18 cellular contexts compared by ENCODE assay signal in the genomic region with DNA sequence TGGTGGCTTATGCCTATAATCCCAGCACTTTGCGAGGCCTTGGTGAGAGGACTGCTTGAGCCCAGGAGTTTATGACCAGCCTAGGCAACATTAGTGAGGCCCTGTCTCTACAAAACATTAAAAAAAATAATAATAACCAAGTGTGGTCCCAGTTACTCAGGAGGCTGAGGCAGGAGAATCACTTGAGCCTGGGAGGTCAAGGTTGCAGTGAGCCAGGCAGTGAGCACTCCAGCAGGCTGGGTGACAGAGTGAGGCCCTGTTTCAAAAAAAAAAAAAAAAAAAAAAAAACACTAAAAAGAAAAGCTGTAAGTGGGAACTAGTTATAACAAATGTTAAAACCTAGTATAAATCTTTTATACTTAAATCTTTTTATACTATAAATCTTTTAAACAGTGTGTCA.
DNase-seq lines count a peak whose midpoint lies in the region; ATAC-seq and TF ChIP-seq lines count a peak whose summit lies in the region.
"Had no signal": no experiment of that assay in that cellular context is flagged by ENCODE, and none has a peak within 500 bp of the region (broad histone marks: within the 10 kb centered on the region; RNA-seq: fewer than 3 reads in every experiment).

No MANE protein-coding gene starts in this region.

- H3K36me3 ChIP-seq in Loucy (ENCODE audit: insufficient read depth, low read length): no peaks in the 10 kb centered on the region
- H3K36me3 ChIP-seq: esophagus muscularis mucosa, left lung, thoracic aorta had no signal

- TF ChIP-seq CTCF in Loucy (conservative IDR thresholded peaks at IDR 0.05; ENCODE audit: low read length) (no peak), endothelial cell (IDR thresholded peaks at IDR 0.05; ENCODE audit: unreplicated experiment) (no peak)

- H3K27ac Mint-ChIP-seq in stimulated activated naive CD8-positive, alpha-beta T cell treated with anti-CD3 and anti-CD28 coated beads, Interleukin-15, Interleukin-2, amounts not matched to agents 100 ng/mL and 50 ng/mL, for 24 hours: peak overlapping the region; percentile 21
- peak overlapping the region; percentile 35 for H3K27ac Mint-ChIP-seq in activated naive CD8-positive, alpha-beta T cell
- no peak overlapping the region for H3K27ac Mint-ChIP-seq in endothelial cell (ENCODE audit: unreplicated experiment)

- no peaks in the 10 kb centered on the region for H3K27me3 ChIP-seq in Loucy (ENCODE audit: insufficient read depth, low read length, poor library complexity, severe bottlenecking)
- H3K27me3 ChIP-seq: esophagus muscularis mucosa, left lung had no signal

- no peaks in the 10 kb centered on the region for H3K9me3 Mint-ChIP-seq in stimulated activated naive CD8-positive, alpha-beta T cell treated with anti-CD3 and anti-CD28 coated beads, Interleukin-15, Interleukin-2, amounts not matched to agents 100 ng/mL and 50 ng/mL, for 24 hours
- H3K9me3 Mint-ChIP-seq in activated naive CD8-positive, alpha-beta T cell (ENCODE audit: low read depth): no peaks in the 10 kb centered on the region
- H3K9me3 Mint-ChIP-seq in endothelial cell (ENCODE audit: unreplicated experiment): no peaks in the 10 kb centered on the region

- H3K79me2 ChIP-seq in Loucy (ENCODE audit: insufficient read depth, low read length): peaks cover 12% of the 10 kb centered on the region; the same call in 1 of the 2 replicates

- H3F3A ChIP-seq in Loucy (ENCODE audit: low read depth): peaks cover 13% of the 10 kb centered on the region

- H3K4me3 Mint-ChIP-seq in stimulated activated naive CD8-positive, alpha-beta T cell treated with anti-CD3 and anti-CD28 coated beads, Interleukin-15, Interleukin-2, amounts not matched to agents 100 ng/mL and 50 ng/mL, for 24 hours: no peak overlapping the region
- no peak overlapping the region for H3K4me3 Mint-ChIP-seq in activated naive CD8-positive, alpha-beta T cell
- H3K4me3 Mint-ChIP-seq in endothelial cell (ENCODE audit: unreplicated experiment): no peak overlapping the region

- no peaks in the 10 kb centered on the region for H3K36me3 Mint-ChIP-seq in stimulated activated naive CD8-positive, alpha-beta T cell treated with anti-CD3 and anti-CD28 coated beads, Interleukin-15, Interleukin-2, amounts not matched to agents 100 ng/mL and 50 ng/mL, for 24 hours (ENCODE audit: low read depth)
- H3K36me3 Mint-ChIP-seq in activated naive CD8-positive, alpha-beta T cell: no peaks in the 10 kb centered on the region
- no peaks in the 10 kb centered on the region for H3K36me3 Mint-ChIP-seq in endothelial cell (ENCODE audit: low read depth, unreplicated experiment)

- no peak for ATAC-seq in stimulated activated naive CD8-positive, alpha-beta T cell treated with anti-CD3 and anti-CD28 coated beads, Interleukin-15, Interleukin-2, amounts not matched to agents 100 U/mL and 50 U/mL, for 24 hours

- no peak overlapping the region for H3K4me3 ChIP-seq in Loucy (ENCODE audit: low read length, poor library complexity, severe bottlenecking)
- H3K4me3 ChIP-seq: esophagus muscularis mucosa, left lung, thoracic aorta had no signal

- no peak overlapping the region for H2AFZ ChIP-seq in Loucy (ENCODE audit: low read length)

- DNase-seq in stimulated activated naive CD8-positive, alpha-beta T cell treated with anti-CD3 and anti-CD28 coated beads, Interleukin-15, Interleukin-2, amounts not matched to agents 100 U/mL and 50 U/mL, for 24 hours: no peak
- DNase-seq in NCI-H82 (lab: John Stamatoyannopoulos, UW) (no peak), endothelial cell (ENCODE audit: low spot score) (no peak), amygdala (lab: John Stamatoyannopoulos, UW) (no peak)
- DNase-seq: activated gamma-delta T cell treated with Interleukin-2 at 50 U/mL for 16 hours; Calu3; cerebellar nuclear complex; left lung; NCI-H1417 treated with DMSO at 0.1 percent for 48 hours; NCI-H526; retina; Right ventricle myocardium superior; stimulated activated CD4-positive, alpha-beta T cell treated with anti-CD3 and anti-CD28 coated beads, Interleukin-12 subunit alpha, Interleukin-12 subunit beta, amount 100 ng/mL, for 4 hours had no signal

- no peaks in the 10 kb centered on the region for H3K9me2 ChIP-seq in Loucy (replicated peaks; ENCODE audit: low read depth, low read length)

- peaks cover 77% of the 10 kb centered on the region for H3K4me1 Mint-ChIP-seq in stimulated activated naive CD8-positive, alpha-beta T cell treated with anti-CD3 and anti-CD28 coated beads, Interleukin-15, Interleukin-2, amounts not matched to agents 100 ng/mL and 50 ng/mL, for 24 hours (ENCODE audit: low read depth)
- H3K4me1 Mint-ChIP-seq in activated naive CD8-positive, alpha-beta T cell (ENCODE audit: low read depth): peaks cover 74% of the 10 kb centered on the region
- peaks cover 3% of the 10 kb centered on the region for H3K4me1 Mint-ChIP-seq in endothelial cell (ENCODE audit: unreplicated experiment)

- H4K20me1 ChIP-seq in Loucy (ENCODE audit: insufficient read depth, low read length, poor library complexity, severe bottlenecking): no peaks in the 10 kb centered on the region

- H3K4me2 ChIP-seq in Loucy (ENCODE audit: low read depth, low read length, poor library complexity, severe bottlenecking): no peak overlapping the region

- H3K9ac ChIP-seq in Loucy (ENCODE audit: low read depth, low read length, poor library complexity, severe bottlenecking): peak overlapping the region; percentile 3

- peaks cover 79% of the 10 kb centered on the region for H3K4me1 ChIP-seq in Loucy (ENCODE audit: insufficient read depth, low read length, poor library complexity, severe bottlenecking)

- H3K27me3 Mint-ChIP-seq in stimulated activated naive CD8-positive, alpha-beta T cell treated with anti-CD3 and anti-CD28 coated beads, Interleukin-15, Interleukin-2, amounts not matched to agents 100 ng/mL and 50 ng/mL, for 24 hours: no peaks in the 10 kb centered on the region
- H3K27me3 Mint-ChIP-seq in activated naive CD8-positive, alpha-beta T cell: no peaks in the 10 kb centered on the region
- peaks cover 2% of the 10 kb centered on the region for H3K27me3 Mint-ChIP-seq in endothelial cell (ENCODE audit: unreplicated experiment)

- no peaks in the 10 kb centered on the region for H3K9me3 ChIP-seq in Loucy (ENCODE audit: insufficient read depth, low read depth, low read length)
- H3K9me3 ChIP-seq: esophagus muscularis mucosa, left lung, thoracic aorta had no signal
